In the genomic region with DNA sequence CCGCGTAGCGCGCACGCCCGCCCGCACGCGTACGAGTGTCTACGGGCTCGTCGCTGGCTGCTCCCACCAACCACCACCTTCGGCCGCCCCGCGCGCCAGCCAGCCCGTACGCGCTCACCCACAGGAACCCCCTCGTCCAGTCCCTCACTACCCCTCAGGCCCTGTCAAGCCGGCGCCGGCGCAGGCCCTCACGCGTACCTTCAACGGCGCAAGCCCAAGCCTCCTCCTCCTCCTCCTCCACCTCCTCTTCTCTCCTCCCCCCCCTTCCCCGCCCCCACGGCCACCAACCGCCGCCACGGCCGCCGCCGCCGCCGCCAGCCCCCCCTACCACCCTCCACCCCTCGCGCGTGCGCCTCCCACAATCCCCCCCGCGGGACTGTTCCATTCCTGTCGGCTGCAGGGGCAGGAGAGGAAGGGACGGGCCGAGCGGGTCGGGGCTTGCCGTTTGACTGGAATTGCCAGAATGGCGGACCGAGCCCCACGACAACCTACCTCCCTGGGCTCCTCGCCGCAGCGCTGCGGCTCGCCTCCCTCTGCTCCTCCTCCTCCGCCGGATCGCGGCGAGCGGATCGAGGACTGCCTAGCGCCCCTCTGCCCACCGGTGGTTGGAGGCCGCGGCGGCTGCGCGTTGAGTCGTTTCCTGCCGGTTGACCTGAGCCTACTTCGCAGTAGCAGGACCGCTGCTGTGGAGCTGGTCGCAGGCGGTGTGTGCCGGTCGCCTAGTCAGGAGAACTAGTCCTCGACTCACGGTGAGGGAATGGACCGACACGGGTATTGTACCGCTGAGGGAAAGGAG, we compare ENCODE assay signal across 8 cellular contexts. TPM values are rescaled to one million over a fixed set of nuclear protein-coding genes. Genes with fewer than 3 reads are reported as not detected.
DNase-seq lines count a peak whose midpoint lies in the region; ATAC-seq and TF ChIP-seq lines count a peak whose summit lies in the region.

TSS of gene ASH1L (minus strand) at position 223 of the 796 bp plus-strand sequence. CDS start 41,284 bp downstream, outside the sequence.

- H3K4me3 Mint-ChIP-seq in activated T-cell treated with anti-CD3 and anti-CD28 coated beads, Interleukin-2, amount 50 U/mL, for 24 hours, result peak within 1 kb of the TSS; percentile 99

- no peaks in the 10 kb centered on the region for H3K27me3 Mint-ChIP-seq in activated T-cell treated with anti-CD3 and anti-CD28 coated beads, Interleukin-2, amount 50 U/mL, for 24 hours

- peak within 1 kb of the TSS; percentile 96 for H3K9ac ChIP-seq in mucosa of stomach (ENCODE audit: low read length)

- no peaks in the 10 kb centered on the region for H3K9me3 ChIP-seq in mucosa of stomach (ENCODE audit: control insufficient read depth, low read length)

- peaks cover 49% of the 10 kb centered on the region for H3K4me1 Mint-ChIP-seq in activated T-cell treated with anti-CD3 and anti-CD28 coated beads, Interleukin-2, amount 50 U/mL, for 24 hours (ENCODE audit: low read depth)

- no peaks in the 10 kb centered on the region for H3K36me3 ChIP-seq in mucosa of stomach (ENCODE audit: control insufficient read depth, insufficient read depth, low read length)

- H3K27ac Mint-ChIP-seq in activated T-cell treated with anti-CD3 and anti-CD28 coated beads, Interleukin-2, amount 50 U/mL, for 24 hours, result peak within 1 kb of the TSS; percentile 99

- peaks cover 7% of the 10 kb centered on the region for H3K4me1 ChIP-seq in mucosa of stomach (ENCODE audit: control insufficient read depth, insufficient read depth, low read length)

- peak within 1 kb of the TSS; percentile 72 for H3K4me3 ChIP-seq in mucosa of stomach (ENCODE audit: low read length)

- H3K27me3 ChIP-seq in mucosa of stomach (ENCODE audit: control insufficient read depth, insufficient read depth, low read length), result no peaks in the 10 kb centered on the region

- peak; percentile 97 for TF ChIP-seq POLR2A in erythroblast (IDR thresholded peaks at IDR 0.05; ENCODE audit: low read length)

- H3K36me3 Mint-ChIP-seq in activated T-cell treated with anti-CD3 and anti-CD28 coated beads, Interleukin-2, amount 50 U/mL, for 24 hours (ENCODE audit: low read depth), result peaks cover 55% of the 10 kb centered on the region

- DNase-seq in DMS114 treated with DMSO at 0.1 percent for 48 hours (lab: John Stamatoyannopoulos, UW; ENCODE audit: unreplicated experiment), result peak; percentile 92
- peak; percentile 98 for DNase-seq in KG1 (lab: John Stamatoyannopoulos, UW)
- DNase-seq in activated T-cell treated with anti-CD3 and anti-CD28 coated beads, Interleukin-2, amount 50 U/mL, for 24 hours, result peak; percentile 97
- DNase-seq in erythroblast (lab: John Stamatoyannopoulos, UW), result peak; percentile 96 to 98
- peak; percentile 95 for DNase-seq in stimulated activated CD8-positive, alpha-beta memory T cell treated with anti-CD3 and anti-CD28 coated beads, Interleukin-4, amount 100 ng/mL, for 48 hours

- peak; percentile 54 for ATAC-seq in GM21717 (IDR thresholded peaks at IDR 0.05; ENCODE audit: unreplicated experiment)

- H3K9me3 Mint-ChIP-seq in activated T-cell treated with anti-CD3 and anti-CD28 coated beads, Interleukin-2, amount 50 U/mL, for 24 hours, result no peaks in the 10 kb centered on the region

TF ChIP-seq in PFSK-1, 5 proteins besides CTCF, POLR2A, EP300 and RAD21:
- TF ChIP-seq SIN3A (IDR thresholded peaks at IDR 0.05; ENCODE audit: borderline replicate concordance, insufficient read depth, low read length) (no peak), TAF1 (IDR thresholded peaks at IDR 0.05; ENCODE audit: borderline replicate concordance, insufficient read depth, low read length) (peak; percentile 97; the same call in 1 of the 2 replicates), FOXP2 (optimal IDR thresholded peaks at IDR 0.05; ENCODE audit: borderline replicate concordance, extremely low read depth, extremely low read length, insufficient read depth) (peak; percentile 21), REST (IDR thresholded peaks at IDR 0.05; ENCODE audit: insufficient read depth in 1 of 2, low read depth in 2 of 2, low read length in 2 of 2) (peak; percentile 7 to 56; a peak in 1 of 4 replicates), POLR2AphosphoS5 (IDR thresholded peaks at IDR 0.05; ENCODE audit: low read depth, low read length) (peak; percentile 84)

RNA-seq across cellular contexts. Expression of gene ASH1L, which starts in this region (rescaled TPM):
- 13.8 TPM for polyA plus RNA-seq in PFSK-1 (2012; ENCODE audit: insufficient read length, low read depth)

Comparison
In these comparisons a context has a peak if more than half of its experiments do, and no peak if none do; other contexts are left out.
1. Peak in every context shown above with its lines: DNase-seq, ATAC-seq and H3K4me3 ChIP-seq.